1 cellular context compared by ENCODE assay signal in genomic region chr12:53645191-53645590, GRCh38.
TF ChIP-seq lines count a peak whose summit lies in the region.

No MANE protein-coding gene starts in this region.

TF ChIP-seq in IMR-90, 13 proteins besides CTCF, POLR2A, EP300 and RAD21 (continued from another document):
- no peak for TF ChIP-seq USF2 (IDR thresholded peaks at IDR 0.05; ENCODE audit: low read depth, low read length)
